Comparison of ENCODE assay signal across 9 cellular contexts in genomic region chrX:19865567-19866363, GRCh38. TPM values are rescaled to one million over a fixed set of nuclear protein-coding genes. Genes with fewer than 3 reads are reported as not detected.
DNase-seq lines count a peak whose midpoint lies in the region; ATAC-seq, FAIRE-seq and TF ChIP-seq lines count a peak whose summit lies in the region.
"Had no signal": no experiment of that assay in that cellular context is flagged by ENCODE, and none has a peak within 500 bp of the region (broad histone marks: within the 10 kb centered on the region; RNA-seq: fewer than 3 reads in every experiment).

No MANE protein-coding gene starts in this region.

- no peaks in the 10 kb centered on the region for H3K27me3 Mint-ChIP-seq in osteocyte (ENCODE audit: unreplicated experiment)

- H3K27ac ChIP-seq in caudate nucleus (ENCODE audit: low read depth, low read length), result peak overlapping the region; percentile 41

- H3K4me1 Mint-ChIP-seq in osteocyte (ENCODE audit: unreplicated experiment), result peaks cover 53% of the 10 kb centered on the region

- ATAC-seq in HG02623 (IDR thresholded peaks at IDR 0.05; ENCODE audit: unreplicated experiment), result no peak
- ATAC-seq: esophagus mucosa had no signal

- no peak for DNase-seq in GM12892 (ENCODE audit: insufficient read length)
- peak; percentile 4 for DNase-seq in NCI-H69 (lab: John Stamatoyannopoulos, UW)
- DNase-seq in caudate nucleus (lab: John Stamatoyannopoulos, UW), result peak in 2 of 61 donors; percentile 0 to 7
- no peak for DNase-seq in osteocyte (ENCODE audit: extremely low spot score, unreplicated experiment)
- DNase-seq in T-helper 9 cell, result no peak
- no peak for DNase-seq in stimulated activated CD4-positive, alpha-beta T cell treated with anti-CD3 and anti-CD28 coated beads, Interleukin-15, amount 100 ng/mL, for 24 hours
- DNase-seq: NCI-H446 treated with DMSO at 0.1 percent for 48 hours had no signal

- no peak for TF ChIP-seq CTCF in osteocyte (IDR thresholded peaks at IDR 0.05)

- H3K27ac Mint-ChIP-seq in osteocyte (ENCODE audit: unreplicated experiment), result peak overlapping the region; percentile 78

- no peaks in the 10 kb centered on the region for H3K36me3 Mint-ChIP-seq in osteocyte (ENCODE audit: unreplicated experiment)

- H3K9me3 Mint-ChIP-seq in osteocyte (ENCODE audit: unreplicated experiment), result peaks cover 5% of the 10 kb centered on the region

- peak; percentile 50 for FAIRE-seq in GM12892 (lab: Jason Lieb, UNC)

- no peak overlapping the region for H3K4me3 Mint-ChIP-seq in osteocyte (ENCODE audit: unreplicated experiment)

- no peak for TF ChIP-seq POLR2A in GM12892 (IDR thresholded peaks at IDR 0.05; ENCODE audit: low read depth, low read length)

RNA-seq across cellular contexts. Expression of gene SH3KBP1, which starts 21.6 kb away (rescaled TPM):
- 124 TPM for polyA plus RNA-seq in GM12892 (2012; ENCODE audit: missing spikeins)
- 48.1 and 52.7 TPM in 2 replicates for total RNA-seq in osteocyte
